In the genomic region with DNA sequence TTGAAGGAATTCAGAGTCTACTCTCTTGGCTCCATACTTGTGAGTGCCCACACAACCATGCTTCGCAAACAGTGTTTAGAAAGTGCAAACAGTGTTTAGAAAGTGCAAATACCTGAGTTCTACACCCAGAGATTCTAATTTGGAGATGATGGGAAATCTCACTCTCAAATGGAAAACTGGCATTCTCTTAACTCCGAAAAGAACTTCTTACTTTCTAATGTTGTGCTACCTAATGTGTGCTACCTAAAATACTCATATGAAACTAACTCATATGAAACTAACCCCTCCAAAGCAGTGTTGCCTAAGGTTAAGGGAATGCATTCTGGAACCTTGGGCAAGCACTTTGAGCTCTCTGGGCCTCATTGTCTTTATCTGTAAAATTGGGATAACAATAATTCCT, we compare ENCODE assay signal across 6 cellular contexts.
"Had no signal": no experiment of that assay in that cellular context is flagged by ENCODE, and none has a peak within 500 bp of the region (broad histone marks: within the 10 kb centered on the region; RNA-seq: fewer than 3 reads in every experiment).

No MANE protein-coding gene starts in this region.

- H3K4me3 ChIP-seq: K562 had no signal

- DNase-seq: IMR-90, KBM-7, KG1 had no signal

- H3K27ac ChIP-seq: HL-60, KMS-11 had no signal
